10 cellular contexts compared by ENCODE assay signal in genomic region chr3:11548721-11549131, GRCh38.
DNase-seq lines count a peak whose midpoint lies in the region; ATAC-seq and TF ChIP-seq lines count a peak whose summit lies in the region.
"Had no signal": no experiment of that assay in that cellular context is flagged by ENCODE, and none has a peak within 500 bp of the region (broad histone marks: within the 10 kb centered on the region; RNA-seq: fewer than 3 reads in every experiment).

No MANE protein-coding gene starts in this region.

- peak overlapping the region; percentile 56 for H3K27ac ChIP-seq in RWPE1
- H3K27ac ChIP-seq in spleen = peak overlapping the region in 1 of 8 donors; percentile 38

- DNase-seq in NCI-H1417 (lab: John Stamatoyannopoulos, UW) (peak in 2 of 3 experiments; percentile 7 to 36), NCI-H1417 treated with DMSO at 0.1 percent for 48 hours (lab: John Stamatoyannopoulos, UW) (no peak), RWPE1 (ENCODE audit: low spot score) (no peak), foreskin fibroblast (peak; percentile 70), spleen (peak; percentile 50), D341Med (ENCODE audit: low spot score) (no peak), pons (ENCODE audit: low spot score) (no peak)
- DNase-seq: 8988T, NCI-H2107 had no signal

- TF ChIP-seq POLR2A in spleen (IDR thresholded peaks at IDR 0.05) = no peak

- CTCF ChIA-PET in RWPE1 (lab: Yijun Ruan, JAX) = interaction anchor here (0.7 kb wide), 2 partner anchors 20 to 257 kb away, joined by 3 read pairs; no protein-coding TSS in a partner anchor

- no peak overlapping the region for H3K4me3 ChIP-seq in foreskin fibroblast (ENCODE audit: low read depth in 1 of 2, low read length in 2 of 2)
- no peak overlapping the region for H3K4me3 ChIP-seq in spleen

- no peak for ATAC-seq in HG03025 (IDR thresholded peaks at IDR 0.05; ENCODE audit: low FRiP score, unreplicated experiment)

- H3K36me3 ChIP-seq in spleen = peaks cover 0 to 15% (median under 1%) of the 10 kb centered on the region in 6 donors

- TF ChIP-seq CTCF in RWPE1 (conservative IDR thresholded peaks at IDR 0.05; ENCODE audit: low read depth) = no peak
- no peak for TF ChIP-seq CTCF in foreskin fibroblast (IDR thresholded peaks at IDR 0.05; ENCODE audit: low read depth, low read length)
- no peak for TF ChIP-seq CTCF in spleen (IDR thresholded peaks at IDR 0.05 in 8 of 11, conservative IDR thresholded peaks at IDR 0.05 in 3 of 11)

- no peaks in the 10 kb centered on the region for H3K27me3 ChIP-seq in spleen (replicated peaks in 1 of 7)

- H3K4me1 ChIP-seq in spleen = peaks cover 0 to 57% (median 21%) of the 10 kb centered on the region in 6 donors

- POLR2A ChIA-PET in RWPE1 (lab: Yijun Ruan, JAX; ENCODE audit: low non-redundant PET) = no interaction called here

- WGBS in spleen, 5 donors = 52 to 72% (median 63%) methylated on average over 7 of the region's 7 CpGs

- intact Hi-C loops in spleen (cut with DNase I; ENCODE audit: low total_unique reads) = no loop called here

- no peaks in the 10 kb centered on the region for H3K9me3 ChIP-seq in spleen

Comparison
In these comparisons a context has a peak if more than half of its experiments do, and no peak if none do; other contexts are left out.
1. DNase-seq: peak in NCI-H1417 (2 of 3), foreskin fibroblast (2 of 2) and spleen (single experiment); none in NCI-H1417 treated with DMSO at 0.1 percent for 48 hours (single experiment), RWPE1 (single experiment), D341Med (single experiment) and pons (single experiment).